Comparison of ENCODE assay signal across 1 cellular context in genomic region chr20:63744574-63745423, GRCh38.
TF ChIP-seq lines count a peak whose summit lies in the region.

No MANE protein-coding gene starts in this region.

TF ChIP-seq in PFSK-1, 5 proteins besides CTCF, POLR2A, EP300 and RAD21 (continued from another document):
- no peak for TF ChIP-seq REST (IDR thresholded peaks at IDR 0.05; ENCODE audit: insufficient read depth in 1 of 2, low read depth in 2 of 2, low read length in 2 of 2)
TF ChIP-seq in PFSK-1: peak in this region for 1.
